In genomic region chr2:136057023-136057801, GRCh38 we compare ENCODE assay signal across 8 cellular contexts.
DNase-seq lines count a peak whose midpoint lies in the region; ATAC-seq and TF ChIP-seq lines count a peak whose summit lies in the region.

No MANE protein-coding gene starts in this region.

- no CpG with 5 or more reads among the region's 6 CpGs for WGBS in neuronal stem cell (ENCODE audit: extremely low coverage in 2 of 2, insufficient read length in 2 of 2, insufficient replicate concordance in 1 of 2), 2 donors
- WGBS in gastroesophageal sphincter (ENCODE audit: low coverage in 1 of 2), 2 donors, result 82 to 100% methylated on average over 3 to 6 of the region's 6 CpGs

- no peak overlapping the region for H4K91ac ChIP-seq in neuronal stem cell (ENCODE audit: low read depth, low read length, poor library complexity)

- TF ChIP-seq CTCF in activated B cell treated with CpG ODN at 0.5 μM for 24 hours (IDR thresholded peaks at IDR 0.05) (no peak), gastroesophageal sphincter (IDR thresholded peaks at IDR 0.05) (no peak), endothelial cell (IDR thresholded peaks at IDR 0.05; ENCODE audit: unreplicated experiment) (no peak), BE2C (IDR thresholded peaks at IDR 0.05; ENCODE audit: low read depth, low read length) (no peak)

- peaks cover 79% of the 10 kb centered on the region for H3K4me1 Mint-ChIP-seq in activated B cell treated with CpG ODN at 0.5 μM for 24 hours
- H3K4me1 Mint-ChIP-seq in endothelial cell (ENCODE audit: unreplicated experiment), result peaks cover 5% of the 10 kb centered on the region

- no peak overlapping the region for H3K4me2 ChIP-seq in neuronal stem cell (ENCODE audit: insufficient read depth, low read length, poor library complexity, severe bottlenecking)

- H3K36me3 ChIP-seq in neuronal stem cell (replicated peaks in 1 of 2; ENCODE audit: control insufficient read depth in 2 of 2, insufficient read depth in 2 of 2, low read length in 2 of 2), result no peaks in the 10 kb centered on the region
- H3K36me3 ChIP-seq in gastroesophageal sphincter, result no peaks in the 10 kb centered on the region
- no peaks in the 10 kb centered on the region for H3K36me3 ChIP-seq in BE2C

- H3K27me3 ChIP-seq in neuronal stem cell (ENCODE audit: control insufficient read depth in 3 of 3, insufficient read depth in 3 of 3, low read depth in 1 of 3, low read length in 3 of 3), result no peaks in the 10 kb centered on the region
- H3K27me3 ChIP-seq in gastroesophageal sphincter, result no peaks in the 10 kb centered on the region
- no peaks in the 10 kb centered on the region for H3K27me3 ChIP-seq in BE2C

- H3K27ac ChIP-seq in neuronal stem cell (replicated peaks; ENCODE audit: low read length), result no peak overlapping the region
- H3K27ac ChIP-seq in gastroesophageal sphincter, result no peak overlapping the region

- H3K36me3 Mint-ChIP-seq in activated B cell treated with CpG ODN at 0.5 μM for 24 hours (ENCODE audit: low read depth) (no peaks in the 10 kb centered on the region), endothelial cell (ENCODE audit: low read depth, unreplicated experiment) (no peaks in the 10 kb centered on the region)

- H2AFZ ChIP-seq in neuronal stem cell (ENCODE audit: low read length), result no peak overlapping the region

- CTCF ChIA-PET in activated B cell treated with CpG ODN at 0.5 μM for 24 hours (lab: Charles Lee), result interaction anchor here (1.3 to 1.9 kb wide), 2 partner anchors 60 to 77 kb away, joined by 3 to 8 read pairs; no protein-coding TSS in a partner anchor

- no peaks in the 10 kb centered on the region for H3K79me1 ChIP-seq in neuronal stem cell (ENCODE audit: low read depth, low read length)

- DNase-seq in activated B cell treated with CpG ODN at 0.5 μM for 24 hours (no peak), neuronal stem cell (ENCODE audit: low spot score) (no peak), endothelial cell (ENCODE audit: low spot score) (no peak), BE2C (no peak)
- DNase-seq in stimulated activated CD4-positive, alpha-beta T cell treated with anti-CD3 and anti-CD28 coated beads, Interleukin-2, amount 100 ng/mL, for 4 hours (ENCODE audit: low read depth), result peak; percentile 32

- no peak overlapping the region for H3K9ac ChIP-seq in neuronal stem cell (ENCODE audit: low read depth, low read length, poor library complexity)

- H2BK120ac ChIP-seq in neuronal stem cell (ENCODE audit: low read depth, low read length), result no peak overlapping the region

- no peak for TF ChIP-seq POLR2A in gastroesophageal sphincter (IDR thresholded peaks at IDR 0.05)

- no peak overlapping the region for H2BK5ac ChIP-seq in neuronal stem cell (ENCODE audit: low read length)

- H4K8ac ChIP-seq in neuronal stem cell (ENCODE audit: low read depth, low read length), result no peak overlapping the region

- intact Hi-C loops in activated B cell treated with CpG ODN at 0.5 μM for 24 hours (cut with micrococcal nuclease), result loop anchor here (2.0 to 5.0 kb wide), 7 partner anchors 38 to 322 kb away; partner anchors contain the start of gene DARS1

- H3K18ac ChIP-seq in neuronal stem cell (ENCODE audit: low read length), result no peak overlapping the region

- H3K4me1 ChIP-seq in neuronal stem cell (ENCODE audit: control insufficient read depth in 2 of 2, insufficient read depth in 1 of 2, low read depth in 1 of 2, low read length in 2 of 2), result peaks cover 0 to 7% of the 10 kb centered on the region in 2 donors
- H3K4me1 ChIP-seq in gastroesophageal sphincter, result no peaks in the 10 kb centered on the region
- no peaks in the 10 kb centered on the region for H3K4me1 ChIP-seq in BE2C

- no peak overlapping the region for H2AK5ac ChIP-seq in neuronal stem cell (ENCODE audit: low read depth, low read length)

- H3K9me3 ChIP-seq in neuronal stem cell (replicated peaks in 1 of 2; ENCODE audit: control insufficient read depth in 2 of 2, insufficient read depth in 1 of 2, low read depth in 1 of 2, low read length in 2 of 2) (peaks cover 2 to 6% of the 10 kb centered on the region in 2 donors), gastroesophageal sphincter (no peaks in the 10 kb centered on the region), BE2C (no peaks in the 10 kb centered on the region)

- no peak overlapping the region for H3K4me3 ChIP-seq in neuronal stem cell (ENCODE audit: low read length in 2 of 2)
- no peak overlapping the region for H3K4me3 ChIP-seq in gastroesophageal sphincter
- H3K4me3 ChIP-seq in BE2C (ENCODE audit: low read depth, low read length), result no peak overlapping the region

- no peak overlapping the region for H3K4ac ChIP-seq in neuronal stem cell (ENCODE audit: low read length)

- ATAC-seq in GM18909 (IDR thresholded peaks at IDR 0.05; ENCODE audit: poor library complexity, unreplicated experiment), result peak; percentile 43
- peak; percentile 37 for ATAC-seq in HG02759 (IDR thresholded peaks at IDR 0.05; ENCODE audit: unreplicated experiment)
- ATAC-seq in activated B cell treated with CpG ODN at 0.5 μM for 24 hours (ENCODE audit: low read depth), result peak; percentile 30
- ATAC-seq in gastroesophageal sphincter, result no peak

- no peak overlapping the region for H3K14ac ChIP-seq in neuronal stem cell (ENCODE audit: low read length)

- H3K27me3 Mint-ChIP-seq in activated B cell treated with CpG ODN at 0.5 μM for 24 hours (no peaks in the 10 kb centered on the region), endothelial cell (ENCODE audit: unreplicated experiment) (no peaks in the 10 kb centered on the region)

- H3K4me3 Mint-ChIP-seq in activated B cell treated with CpG ODN at 0.5 μM for 24 hours (peak overlapping the region; percentile 67), endothelial cell (ENCODE audit: unreplicated experiment) (no peak overlapping the region)

- no peaks in the 10 kb centered on the region for H3K9me3 Mint-ChIP-seq in activated B cell treated with CpG ODN at 0.5 μM for 24 hours
- H3K9me3 Mint-ChIP-seq in endothelial cell (ENCODE audit: unreplicated experiment), result no peaks in the 10 kb centered on the region

- no peak for TF ChIP-seq EP300 in gastroesophageal sphincter (IDR thresholded peaks at IDR 0.05)

- no peak overlapping the region for H2BK15ac ChIP-seq in neuronal stem cell (ENCODE audit: low read length)

- H3K23ac ChIP-seq in neuronal stem cell (ENCODE audit: low read depth, low read length, poor library complexity), result no peak overlapping the region

- POLR2A ChIA-PET in activated B cell treated with CpG ODN at 0.5 μM for 24 hours (lab: Charles Lee), result interaction anchor here (0.7 to 2.2 kb wide), 20 partner anchors 38 to 325 kb away, joined by 3 to 12 read pairs (median 4); partner anchors contain the start of gene DARS1

- H2BK12ac ChIP-seq in neuronal stem cell (ENCODE audit: low read length), result no peak overlapping the region

- H3K27ac Mint-ChIP-seq in activated B cell treated with CpG ODN at 0.5 μM for 24 hours (peak overlapping the region; percentile 90), endothelial cell (ENCODE audit: unreplicated experiment) (no peak overlapping the region)
